In the genomic region with DNA sequence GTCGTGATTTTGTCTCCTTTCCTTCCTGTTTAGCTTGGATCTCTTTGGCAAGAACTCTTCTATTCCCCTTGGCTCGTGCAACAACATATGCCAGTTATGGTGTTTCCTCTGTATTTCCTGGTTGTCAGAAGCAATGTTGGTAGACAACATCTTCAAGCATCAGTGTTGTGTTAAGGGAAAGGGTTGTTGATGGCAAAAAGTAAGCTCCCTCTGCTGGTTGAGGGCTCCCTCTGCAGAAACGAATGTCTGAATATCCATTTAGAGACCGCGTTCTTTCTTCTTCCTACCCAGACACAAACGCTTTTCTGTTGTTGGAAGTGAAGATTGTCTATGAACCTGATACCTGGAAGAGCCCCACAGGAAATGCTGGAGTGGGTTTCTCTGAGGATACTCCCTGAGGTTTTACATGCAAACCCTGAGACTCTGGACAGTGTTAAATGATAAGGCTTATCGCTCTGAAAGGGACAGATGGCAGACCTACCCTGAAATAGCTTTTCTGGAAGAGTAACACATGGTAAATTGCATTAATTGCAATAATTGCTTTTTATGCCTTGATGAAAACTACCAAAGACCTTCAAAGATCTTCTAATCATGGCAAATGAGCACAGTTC, we compare ENCODE assay signal across 9 cellular contexts. TPM values are rescaled to one million over a fixed set of nuclear protein-coding genes. Genes with fewer than 3 reads are reported as not detected.
DNase-seq lines count a peak whose midpoint lies in the region; ATAC-seq and TF ChIP-seq lines count a peak whose summit lies in the region.
"Had no signal": no experiment of that assay in that cellular context is flagged by ENCODE, and none has a peak within 500 bp of the region (broad histone marks: within the 10 kb centered on the region; RNA-seq: fewer than 3 reads in every experiment).

No MANE protein-coding gene starts in this region.

- H3K27me3 ChIP-seq in MM.1S (replicated peaks; ENCODE audit: insufficient read depth, low read length) (no peaks in the 10 kb centered on the region), ascending aorta (no peaks in the 10 kb centered on the region)

- no peak overlapping the region for H3K4me2 ChIP-seq in MM.1S (ENCODE audit: low read depth, low read length)

- H3K4me1 ChIP-seq in MM.1S (ENCODE audit: low read length) (no peaks in the 10 kb centered on the region), ascending aorta (no peaks in the 10 kb centered on the region)

- H3K9ac ChIP-seq in MM.1S (ENCODE audit: low read length): no peak overlapping the region

- H3K36me3 ChIP-seq in MM.1S (replicated peaks; ENCODE audit: insufficient read depth, low read length) (no peaks in the 10 kb centered on the region), ascending aorta (no peaks in the 10 kb centered on the region)

- H3K4me3 ChIP-seq in MM.1S (ENCODE audit: low read length): no peak overlapping the region
- no peak overlapping the region for H3K4me3 ChIP-seq in ascending aorta

- intact Hi-C loops in ascending aorta (cut with DNase I): loop anchor here (10.0 kb wide), 1 partner anchor 1120 kb away; no protein-coding TSS in a partner anchor

- no peak overlapping the region for H2AFZ ChIP-seq in MM.1S (ENCODE audit: low read length)

- no peaks in the 10 kb centered on the region for H3K79me2 ChIP-seq in MM.1S (ENCODE audit: low read length)

- ATAC-seq in GM21423 (IDR thresholded peaks at IDR 0.05; ENCODE audit: unreplicated experiment): peak; percentile 69

- no peaks in the 10 kb centered on the region for H3F3A ChIP-seq in MM.1S (ENCODE audit: insufficient read depth, low read length)

- H3K9me3 ChIP-seq in MM.1S (replicated peaks; ENCODE audit: insufficient read depth, low read length): no peaks in the 10 kb centered on the region
- no peaks in the 10 kb centered on the region for H3K9me3 ChIP-seq in ascending aorta

- peak; percentile 47 for DNase-seq in EH (ENCODE audit: low read depth)
- peak; percentile 37 for DNase-seq in MM.1S
- DNase-seq in ascending aorta (ENCODE audit: low spot score in 2 of 2): no peak
- peak; percentile 55 for DNase-seq in iris pigment epithelial cell (ENCODE audit: low read depth)
- no peak for DNase-seq in central memory CD4-positive, alpha-beta T cell
- no peak for DNase-seq in T-helper 9 cell
- no peak for DNase-seq in NCI-H2107 (lab: John Stamatoyannopoulos, UW)

- no peaks in the 10 kb centered on the region for H4K20me1 ChIP-seq in MM.1S (ENCODE audit: insufficient read depth, low read length)

- H3K9me2 ChIP-seq in MM.1S (replicated peaks; ENCODE audit: insufficient read depth, low read length): no peaks in the 10 kb centered on the region

- TF ChIP-seq CTCF in MM.1S (IDR thresholded peaks at IDR 0.05; ENCODE audit: low read length) (peak; percentile 52), ascending aorta (IDR thresholded peaks at IDR 0.05) (peak in 2 of 3 experiments; percentile 31 to 50)

- no peak overlapping the region for H3K27ac ChIP-seq in MM.1S (ENCODE audit: low read length)
- no peak overlapping the region for H3K27ac ChIP-seq in ascending aorta

RNA-seq across cellular contexts. Expression of a gene that starts 23.6 kb away (rescaled TPM):
- total RNA-seq in ascending aorta: not detected
- total RNA-seq: skeletal muscle tissue had no signal

Comparison
In these comparisons a context has a peak if more than half of its experiments do, and no peak if none do; other contexts are left out.
1. DNase-seq: peak in EH (single experiment), MM.1S (single experiment) and iris pigment epithelial cell (single experiment); none in ascending aorta (0 of 2), central memory CD4-positive, alpha-beta T cell (single experiment), T-helper 9 cell (single experiment) and NCI-H2107 (single experiment).